Comparison of ENCODE assay signal across 39 cellular contexts in genomic region chr2:94966689-94967088, GRCh38. TPM values are rescaled to one million over a fixed set of nuclear protein-coding genes. Genes with fewer than 3 reads are reported as not detected.
"Had no signal": no experiment of that assay in that cellular context is flagged by ENCODE, and none has a peak within 500 bp of the region (broad histone marks: within the 10 kb centered on the region; RNA-seq: fewer than 3 reads in every experiment).

No MANE protein-coding gene starts in this region.

- DNase-seq: Karpas-422, Kasumi-1, MG63, MM.1S, MV-4-11, NCI-H1048, NCI-H1092, NCI-H1092 treated with DMSO at 0.1 percent for 48 hours, NCI-H1105, NCI-H1105 treated with DMSO at 0.1 percent for 48 hours, NCI-H1417, NCI-H1417 treated with DMSO at 0.1 percent for 48 hours, NCI-H1436, NCI-H1436 treated with DMSO at 0.1 percent for 48 hours, NCI-H146, NCI-H1694, NCI-H1694 treated with DMSO at 0.1 percent for 48 hours, NCI-H187, NCI-H187 treated with DMSO at 0.1 percent for 48 hours, NCI-H1930, NCI-H2029, NCI-H2029 treated with DMSO at 0.1 percent for 48 hours, NCI-H2081, NCI-H2081 treated with DMSO at 0.1 percent for 48 hours, NCI-H2107, NCI-H2171, NCI-H2171 treated with DMSO at 0.1 percent for 48 hours, NCI-H2227 treated with DMSO at 0.1 percent for 48 hours, NCI-H226, NCI-H345, NCI-H446, NCI-H446 treated with DMSO at 0.1 percent for 48 hours, NCI-H510A, NCI-H510A treated with DMSO at 0.1 percent for 48 hours, NCI-H524, NCI-H524 treated with DMSO at 0.1 percent for 48 hours had no signal

- H3K9me3 ChIP-seq: MG63 had no signal

- H3K36me3 ChIP-seq: MG63 had no signal

- H3K4me3 ChIP-seq: MG63 had no signal

RNA-seq across cellular contexts. Expression of gene MAL, which starts 58.8 kb away (rescaled TPM):
- total RNA-seq: LHCN-M2, MCF 10A, NCI-H460 had no signal
